In genomic region chr22:31898406-31898805, GRCh38 we compare ENCODE assay signal across 22 cellular contexts. TPM values are rescaled to one million over a fixed set of nuclear protein-coding genes. Genes with fewer than 3 reads are reported as not detected.
DNase-seq lines count a peak whose midpoint lies in the region; ATAC-seq, FAIRE-seq and TF ChIP-seq lines count a peak whose summit lies in the region.
"Had no signal": no experiment of that assay in that cellular context is flagged by ENCODE, and none has a peak within 500 bp of the region (broad histone marks: within the 10 kb centered on the region; RNA-seq: fewer than 3 reads in every experiment).

No MANE protein-coding gene starts in this region.

- H3K4me1 ChIP-seq in astrocyte (ENCODE audit: insufficient read depth, low read length) (no peaks in the 10 kb centered on the region), neuron (ENCODE audit: insufficient read depth, low read length) (peaks cover 39% of the 10 kb centered on the region), heart right ventricle (no peaks in the 10 kb centered on the region)
- H3K4me1 ChIP-seq: A549 had no signal

- H3K4me1 Mint-ChIP-seq in astrocyte (ENCODE audit: low read depth, unreplicated experiment) = peaks cover 7% of the 10 kb centered on the region
- peaks cover 38% of the 10 kb centered on the region for H3K4me1 Mint-ChIP-seq in type B pancreatic cell (ENCODE audit: unreplicated experiment)
- H3K4me1 Mint-ChIP-seq: IgD-negative memory B cell had no signal

- no peaks in the 10 kb centered on the region for H3K9me3 ChIP-seq in astrocyte (ENCODE audit: insufficient read depth, low read depth, low read length)
- H3K9me3 ChIP-seq in neuron (ENCODE audit: low read length) = no peaks in the 10 kb centered on the region
- H3K9me3 ChIP-seq in heart right ventricle = no peaks in the 10 kb centered on the region
- H3K9me3 ChIP-seq: A549, Caco-2 had no signal

- no peak for FAIRE-seq in astrocyte (lab: Jason Lieb, UNC)
- FAIRE-seq: A549, G401.6, HTR-8/SVneo, RCC 7860 had no signal

- H3K9me3 Mint-ChIP-seq in astrocyte (ENCODE audit: unreplicated experiment) (no peaks in the 10 kb centered on the region), type B pancreatic cell (no peaks in the 10 kb centered on the region)
- H3K9me3 Mint-ChIP-seq: CD4-positive, alpha-beta T cell; IgD-negative memory B cell had no signal

- H3K27ac ChIP-seq in astrocyte (ENCODE audit: low read depth, low read length) (no peak overlapping the region), heart right ventricle (no peak overlapping the region)
- H3K27ac ChIP-seq: A549 had no signal

- TF ChIP-seq CTCF in astrocyte (IDR thresholded peaks at IDR 0.05; ENCODE audit: insufficient read depth, low read depth, low read length) = no peak
- no peak for TF ChIP-seq CTCF in type B pancreatic cell (conservative IDR thresholded peaks at IDR 0.05)
- no peak for TF ChIP-seq CTCF in heart right ventricle (IDR thresholded peaks at IDR 0.05)

- H3K4me3 Mint-ChIP-seq in astrocyte (ENCODE audit: unreplicated experiment) (no peak overlapping the region), type B pancreatic cell (no peak overlapping the region)
- H3K4me3 Mint-ChIP-seq: CD4-positive, alpha-beta T cell; IgD-negative memory B cell had no signal

- H2AFZ ChIP-seq in astrocyte (ENCODE audit: low read depth, low read length) = no peak overlapping the region
- H2AFZ ChIP-seq in neuron (ENCODE audit: low read depth, low read length) = peak overlapping the region; percentile 5

- no peak overlapping the region for H3K9ac ChIP-seq in astrocyte (ENCODE audit: low read length)

- intact Hi-C loops in heart right ventricle (cut with DNase I) = no loop called here

- DNase-seq in astrocyte (ENCODE audit: low read depth) (no peak), inferior parietal cortex (ENCODE audit: extremely low spot score) (peak; percentile 50), type B pancreatic cell (ENCODE audit: extremely low spot score, unreplicated experiment) (no peak), OCI-M2 (lab: John Stamatoyannopoulos, UW; ENCODE audit: unreplicated experiment) (no peak), heart right ventricle (no peak)
- DNase-seq: Caco-2; CD4-positive, alpha-beta T cell; GOT3; Karpas-422; NCI-H1048; NCI-H146; NCI-H2081 treated with DMSO at 0.1 percent for 48 hours; NCI-H446 treated with DMSO at 0.1 percent for 48 hours had no signal

- peaks cover 6% of the 10 kb centered on the region for H3K36me3 ChIP-seq in astrocyte (ENCODE audit: insufficient read depth, low read length)
- H3K36me3 ChIP-seq in neuron (ENCODE audit: insufficient read depth, low read length) = peaks cover 20% of the 10 kb centered on the region
- peaks cover 0 to 84% (median 15%) of the 10 kb centered on the region in 9 donors for H3K36me3 ChIP-seq in heart right ventricle

- H3K36me3 Mint-ChIP-seq in astrocyte (ENCODE audit: low read depth, unreplicated experiment) (no peaks in the 10 kb centered on the region), type B pancreatic cell (peaks cover 7% of the 10 kb centered on the region)

- H3K27ac Mint-ChIP-seq in astrocyte (ENCODE audit: unreplicated experiment) = peak overlapping the region; percentile 50
- H3K27ac Mint-ChIP-seq in type B pancreatic cell = peak overlapping the region; percentile 52
- H3K27ac Mint-ChIP-seq: CD4-positive, alpha-beta T cell had no signal

- no peaks in the 10 kb centered on the region for H3K79me2 ChIP-seq in astrocyte (ENCODE audit: insufficient read depth, low read length)

- WGBS in heart right ventricle, 2 donors = 77 to 87% methylated on average over 7 of the region's 7 CpGs

- no peak overlapping the region for H3K4me2 ChIP-seq in astrocyte (ENCODE audit: low read length)
- H3K4me2 ChIP-seq: A549 had no signal

- H3K27me3 ChIP-seq in astrocyte (ENCODE audit: insufficient read depth, low read length) = no peaks in the 10 kb centered on the region
- H3K27me3 ChIP-seq in neuron (ENCODE audit: insufficient read depth, low read length) = no peaks in the 10 kb centered on the region
- H3K27me3 ChIP-seq in heart right ventricle = no peaks in the 10 kb centered on the region

- no peaks in the 10 kb centered on the region for H4K20me1 ChIP-seq in astrocyte (ENCODE audit: insufficient read depth, low read length)

- no peak for ATAC-seq in activated CD4-positive, CD25-positive, alpha-beta regulatory T cell treated with anti-CD3 and anti-CD28 coated beads, Interleukin-2, amount 50 U/mL, for 24 hours
- ATAC-seq in heart right ventricle = no peak
- ATAC-seq: A549, HCT116, Right ventricle myocardium inferior had no signal

- H3K27me3 Mint-ChIP-seq in astrocyte (ENCODE audit: low read depth, unreplicated experiment) (no peaks in the 10 kb centered on the region), type B pancreatic cell (no peaks in the 10 kb centered on the region)
- H3K27me3 Mint-ChIP-seq: CD4-positive, alpha-beta T cell; IgD-negative memory B cell had no signal

- H3K4me3 ChIP-seq in astrocyte (ENCODE audit: insufficient read depth, low read depth, low read length) = no peak overlapping the region
- no peak overlapping the region for H3K4me3 ChIP-seq in neuron (ENCODE audit: low read length)
- no peak overlapping the region for H3K4me3 ChIP-seq in heart right ventricle
- H3K4me3 ChIP-seq: A549 had no signal

RNA-seq across cellular contexts. Expression of gene YWHAH, which starts 45.9 kb away (rescaled TPM):
- 153 and 160 TPM in 2 replicates for total RNA-seq in astrocyte
- 97.5 and 110 TPM in 2 replicates for total RNA-seq in type B pancreatic cell (ENCODE audit: low replicate concordance)
- 100 to 1,000 TPM in 2 of 10 donors, 10 to 100 TPM in 8; 57.7 to 115 (median 75.8) TPM for total RNA-seq in heart right ventricle
- polyA plus RNA-seq in heart right ventricle = 10 to 100 TPM; 38.8 to 87.2 TPM
